1 cellular context compared by ENCODE assay signal in genomic region chr11:67543585-67543984, GRCh38.
TF ChIP-seq lines count a peak whose summit lies in the region.

No MANE protein-coding gene starts in this region.

TF ChIP-seq in H1, 55 proteins besides CTCF, POLR2A, EP300 and RAD21:
- TF ChIP-seq, protein P1, sequence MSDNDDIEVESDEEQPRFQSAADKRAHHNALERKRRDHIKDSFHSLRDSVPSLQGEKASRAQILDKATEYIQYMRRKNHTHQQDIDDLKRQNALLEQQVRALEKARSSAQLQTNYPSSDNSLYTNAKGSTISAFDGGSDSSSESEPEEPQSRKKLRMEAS (IDR thresholded peaks at IDR 0.05) = no peak
- peak; percentile 49; the same call in 1 of the 2 replicates for TF ChIP-seq KDM1A (IDR thresholded peaks at IDR 0.05; ENCODE audit: borderline replicate concordance, low read length)
